In genomic region chr10:113127285-113128283, GRCh38 we compare ENCODE assay signal across 1 cellular context.
TF ChIP-seq lines count a peak whose summit lies in the region.

No MANE protein-coding gene starts in this region.

TF ChIP-seq in SK-N-SH treated with all-trans-retinoic acid at 6 μM for 48 hours, 23 proteins besides CTCF, POLR2A, EP300 and RAD21 (continued from another document):
- TF ChIP-seq CREB5 (CRISPR knock-in tag; IDR thresholded peaks at IDR 0.05; ENCODE audit: low read depth) (no peak), ZFP30 (CRISPR knock-in tag; IDR thresholded peaks at IDR 0.05) (no peak), BACH2 (CRISPR knock-in tag; IDR thresholded peaks at IDR 0.05; ENCODE audit: borderline replicate concordance) (no peak)
